Comparison of ENCODE assay signal across 16 cellular contexts in the genomic region with DNA sequence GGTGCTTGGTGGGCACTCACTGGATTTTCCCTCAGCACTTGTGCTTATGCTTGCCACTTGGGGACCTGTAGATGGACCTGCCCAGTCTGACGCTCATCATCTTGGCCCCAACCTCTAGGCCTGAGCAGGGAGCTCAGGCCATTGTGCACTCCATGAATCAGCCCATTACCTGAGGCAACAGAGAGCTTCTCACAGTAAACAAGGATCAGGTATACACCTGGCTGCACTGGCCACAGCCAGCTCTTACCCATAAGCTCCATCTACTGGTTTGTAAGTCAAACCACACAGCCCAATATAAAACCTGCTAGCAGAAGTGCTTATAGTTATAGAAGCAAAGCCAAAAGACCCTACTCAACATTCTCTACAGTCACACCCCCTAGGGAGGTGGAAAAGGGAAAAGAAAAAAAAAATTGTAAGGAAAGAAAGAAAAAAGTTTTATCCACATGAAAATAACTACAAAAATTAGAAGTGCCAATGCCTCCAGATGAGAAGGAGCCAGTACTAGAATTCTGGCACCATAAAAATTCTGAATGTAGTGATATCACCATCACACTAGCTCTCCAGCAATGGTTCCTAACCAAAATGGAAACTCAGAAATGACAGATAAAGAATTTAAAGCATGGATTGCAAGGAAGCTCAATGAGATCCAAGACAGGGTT.
DNase-seq lines count a peak whose midpoint lies in the region; ATAC-seq, FAIRE-seq and TF ChIP-seq lines count a peak whose summit lies in the region.
"Had no signal": no experiment of that assay in that cellular context is flagged by ENCODE, and none has a peak within 500 bp of the region (broad histone marks: within the 10 kb centered on the region; RNA-seq: fewer than 3 reads in every experiment).

No MANE protein-coding gene starts in this region.

- H2AFZ ChIP-seq in PC-9 (no peak overlapping the region; the same call in 1 of the 2 replicates), keratinocyte (ENCODE audit: control insufficient read depth, low read length) (peak overlapping the region; percentile 40)

- H3K9me3 ChIP-seq in PC-9 (ENCODE audit: insufficient read depth, low read depth), result peaks cover 8% of the 10 kb centered on the region
- no peaks in the 10 kb centered on the region for H3K9me3 ChIP-seq in keratinocyte (ENCODE audit: control insufficient read depth, low read depth, low read length)
- H3K9me3 ChIP-seq: colonic mucosa had no signal

- H3K9me1 ChIP-seq in keratinocyte (ENCODE audit: control insufficient read depth, extremely low read depth, insufficient read depth, low read length), result no peaks in the 10 kb centered on the region

- peak overlapping the region; percentile 34; the same call in 1 of the 2 replicates for H3K4me3 ChIP-seq in PC-9
- peak overlapping the region in 1 of 3 experiments; percentile 40 for H3K4me3 ChIP-seq in keratinocyte (ENCODE audit: control insufficient read depth in 2 of 3, extremely low read depth in 1 of 3, insufficient read depth in 2 of 3, low read depth in 1 of 3, low read length in 3 of 3)
- H3K4me3 ChIP-seq: adrenal gland, colonic mucosa had no signal

- H3K9ac ChIP-seq in keratinocyte (ENCODE audit: control insufficient read depth, extremely low read depth, insufficient read depth, low read length), result peak overlapping the region; percentile 71

- intact Hi-C loops in PC-9 (cut with micrococcal nuclease; ENCODE audit: unreplicated experiment), result loop anchor here (1.0 to 10.0 kb wide), 5 partner anchors 37 to 236 kb away; no protein-coding TSS in a partner anchor

- FAIRE-seq in keratinocyte (lab: Jason Lieb, UNC), result no peak

- peaks cover 25% of the 10 kb centered on the region for H3F3A ChIP-seq in PC-9 (ENCODE audit: insufficient read depth, low read depth)

- H3K4me2 ChIP-seq in PC-9 (peak overlapping the region; percentile 82), keratinocyte (ENCODE audit: control insufficient read depth, extremely low read depth, insufficient read depth, low read depth, low read length) (peak overlapping the region; percentile 75)

- H3K79me2 ChIP-seq in PC-9 (ENCODE audit: low read depth), result no peaks in the 10 kb centered on the region
- H3K79me2 ChIP-seq in keratinocyte (ENCODE audit: control insufficient read depth, insufficient read depth, low read length), result no peaks in the 10 kb centered on the region

- no peaks in the 10 kb centered on the region for H3K9me2 ChIP-seq in PC-9 (ENCODE audit: insufficient read depth)

- no peak for ATAC-seq in HG03571 (IDR thresholded peaks at IDR 0.05; ENCODE audit: unreplicated experiment)
- ATAC-seq in GM19452 (IDR thresholded peaks at IDR 0.05; ENCODE audit: unreplicated experiment), result no peak
- ATAC-seq: activated CD4-positive, CD25-positive, alpha-beta regulatory T cell treated with anti-CD3 and anti-CD28 coated beads, Interleukin-2, amount 50 U/mL, for 24 hours had no signal

- H3K27me3 ChIP-seq in PC-9 (ENCODE audit: insufficient read depth, low read depth) (no peaks in the 10 kb centered on the region), keratinocyte (ENCODE audit: control insufficient read depth, extremely low read depth, insufficient read depth, low read length) (no peaks in the 10 kb centered on the region)
- H3K27me3 ChIP-seq: adrenal gland, colonic mucosa had no signal

- H4K20me1 ChIP-seq in PC-9 (ENCODE audit: insufficient read depth), result no peaks in the 10 kb centered on the region
- no peaks in the 10 kb centered on the region for H4K20me1 ChIP-seq in keratinocyte (ENCODE audit: control insufficient read depth, extremely low read depth, insufficient read depth, low read length)

- peak; percentile 41 for DNase-seq in activated effector memory CD4-positive, alpha-beta T cell treated with anti-CD3 and anti-CD28 coated beads, Interleukin-2, amount 50 U/mL, for 16 hours
- DNase-seq in activated effector memory CD4-positive, alpha-beta T cell treated with Interleukin-2 at 50 U/mL for 16 hours, result no peak
- DNase-seq in PC-9, result peak; percentile 58 to 92
- no peak for DNase-seq in keratinocyte (ENCODE audit: low read depth, low spot score)
- DNase-seq in ureter (ENCODE audit: low spot score), result peak; percentile 41
- DNase-seq in NCI-H82 (lab: John Stamatoyannopoulos, UW), result no peak
- DNase-seq: activated T-cell treated with anti-CD3 and anti-CD28 coated beads, Interleukin-2, amount 50 U/mL, for 24 hours; KG1; mesenchymal stem cell; stimulated activated CD4-positive, alpha-beta T cell treated with anti-CD3 and anti-CD28 coated beads, Interleukin-12 subunit alpha, Interleukin-12 subunit beta, amount 100 ng/mL, for 4 hours; SW 1271 had no signal

- POLR2A ChIA-PET in PC-9 (lab: Charles Lee; ENCODE audit: unreplicated experiment), result interaction anchor here (0.5 to 0.6 kb wide), 2 partner anchors 150 to 556 kb away, joined by 4 to 6 read pairs; no protein-coding TSS in a partner anchor

- no peaks in the 10 kb centered on the region for H3K36me3 ChIP-seq in PC-9 (ENCODE audit: low read depth)
- H3K36me3 ChIP-seq in keratinocyte (ENCODE audit: control insufficient read depth in 2 of 2, extremely low read depth in 1 of 2, insufficient read depth in 2 of 2, low read length in 2 of 2), result no peaks in the 10 kb centered on the region
- H3K36me3 ChIP-seq: adrenal gland, colonic mucosa had no signal

- TF ChIP-seq CTCF in PC-9 (conservative IDR thresholded peaks at IDR 0.05) (peak; percentile 81), keratinocyte (optimal IDR thresholded peaks at IDR 0.05 in 1 of 3, IDR thresholded peaks at IDR 0.05 in 1 of 3, conservative IDR thresholded peaks at IDR 0.05 in 1 of 3; ENCODE audit: extremely low read depth in 1 of 3, insufficient read depth in 2 of 3, low read length in 3 of 3) (peak; percentile 59 to 75 (median 69))

- no TSS peak for BruUV-seq in PC-9 (replicated peaks; lab: Mats Ljungman, UMichigan)

- CTCF ChIA-PET in PC-9 (lab: Charles Lee), result interaction anchor here (0.6 to 1.0 kb wide), 5 partner anchors 10 to 1158 kb away, joined by 3 read pairs; no protein-coding TSS in a partner anchor

- H3K4me1 ChIP-seq in PC-9 (replicated peaks; ENCODE audit: insufficient read depth) (peaks cover 50% of the 10 kb centered on the region), keratinocyte (ENCODE audit: control insufficient read depth, extremely low read depth, insufficient read depth, low read length) (peaks cover 36% of the 10 kb centered on the region)
- H3K4me1 ChIP-seq: adrenal gland, colonic mucosa had no signal

- H3K27ac ChIP-seq in PC-9, result peak overlapping the region; percentile 96
- H3K27ac ChIP-seq in keratinocyte (ENCODE audit: control insufficient read depth, insufficient read depth, low read length), result peak overlapping the region; percentile 97
- H3K27ac ChIP-seq: adrenal gland, colonic mucosa had no signal

- dilution Hi-C loops in keratinocyte (cut with MboI; ENCODE audit: extremely low pct_ligation_motif_present, low sequenced_read_pairs), result no loop called here

Comparison
In these comparisons a context has a peak if more than half of its experiments do, and no peak if none do; other contexts are left out.
1. DNase-seq: peak in activated effector memory CD4-positive, alpha-beta T cell treated with anti-CD3 and anti-CD28 coated beads, Interleukin-2, amount 50 U/mL, for 16 hours (single experiment), PC-9 (2 of 2) and ureter (single experiment); none in activated effector memory CD4-positive, alpha-beta T cell treated with Interleukin-2 at 50 U/mL for 16 hours (single experiment), keratinocyte (single experiment) and NCI-H82 (single experiment).